11 cellular contexts compared by ENCODE assay signal in genomic region chr9:124017064-124017928, GRCh38. TPM values are rescaled to one million over a fixed set of nuclear protein-coding genes. Genes with fewer than 3 reads are reported as not detected.
A peak's percentile ranks its signal among the peaks of the same experiment; 100 is the strongest.
DNase-seq lines count a peak whose midpoint lies in the region; ATAC-seq and TF ChIP-seq lines count a peak whose summit lies in the region.
"Had no signal": no experiment of that assay in that cellular context is flagged by ENCODE, and none has a peak within 500 bp of the region (broad histone marks: within the 10 kb centered on the region; RNA-seq: fewer than 3 reads in every experiment).

No MANE protein-coding gene starts in this region.

- TF ChIP-seq POLR2A in breast epithelium (IDR thresholded peaks at IDR 0.05) (no peak), right lobe of liver (IDR thresholded peaks at IDR 0.05) (no peak), suprapubic skin (IDR thresholded peaks at IDR 0.05) (no peak)

- H3K4me3 Mint-ChIP-seq in MCF 10A (ENCODE audit: unreplicated experiment): no peak overlapping the region
- H3K4me3 Mint-ChIP-seq in activated T-helper 1 cell treated with anti-CD3 and anti-CD28 coated beads, Interleukin-12 subunit alpha, Interleukin-12 subunit beta, Interleukin-2, Interleukin-4 antibody, amounts not matched to agents 30 ng/mL and 10 ng/mL and 1 ng/mL, durations not matched to agents 14 hours and 24 hours and 36 hours: peak overlapping the region; percentile 56

- no peak for TF ChIP-seq EP300 in suprapubic skin (IDR thresholded peaks at IDR 0.05)

- whole genome bisulfite sequencing in right lobe of liver (ENCODE audit: insufficient coverage, low coverage, low lambda C conversion rate, missing lambda C conversion rate): 4% methylated on average over 19 of the region's 73 CpGs
- 5% methylated on average over 34 of the region's 73 CpGs for WGBS in suprapubic skin

- TF ChIP-seq CTCF in breast epithelium (IDR thresholded peaks at IDR 0.05): no peak
- no peak for TF ChIP-seq CTCF in MCF 10A (IDR thresholded peaks at IDR 0.05; ENCODE audit: unreplicated experiment)
- no peak for TF ChIP-seq CTCF in right lobe of liver (IDR thresholded peaks at IDR 0.05)
- no peak for TF ChIP-seq CTCF in suprapubic skin (IDR thresholded peaks at IDR 0.05)

- no peak overlapping the region for H3K27ac Mint-ChIP-seq in MCF 10A (ENCODE audit: low read depth, unreplicated experiment)
- peak overlapping the region; percentile 78 for H3K27ac Mint-ChIP-seq in activated T-helper 1 cell treated with anti-CD3 and anti-CD28 coated beads, Interleukin-12 subunit alpha, Interleukin-12 subunit beta, Interleukin-2, Interleukin-4 antibody, amounts not matched to agents 30 ng/mL and 10 ng/mL and 1 ng/mL, durations not matched to agents 14 hours and 24 hours and 36 hours

- H3K4me3 ChIP-seq in breast epithelium (peak overlapping the region in 2 of 3 donors; percentile 25 to 50), right lobe of liver (peak overlapping the region in 2 of 3 donors; percentile 16 to 26), suprapubic skin (peak overlapping the region; percentile 43)

- CTCF ChIA-PET in MCF 10A (lab: Yijun Ruan, JAX): no interaction called here

- H3K9me3 ChIP-seq in breast epithelium (no peaks in the 10 kb centered on the region), right lobe of liver (no peaks in the 10 kb centered on the region), suprapubic skin (no peaks in the 10 kb centered on the region)
- H3K9me3 ChIP-seq: gastroesophageal sphincter had no signal

- H3K9me3 Mint-ChIP-seq in MCF 10A (ENCODE audit: unreplicated experiment): no peaks in the 10 kb centered on the region
- no peaks in the 10 kb centered on the region for H3K9me3 Mint-ChIP-seq in activated T-helper 1 cell treated with anti-CD3 and anti-CD28 coated beads, Interleukin-12 subunit alpha, Interleukin-12 subunit beta, Interleukin-2, Interleukin-4 antibody, amounts not matched to agents 30 ng/mL and 10 ng/mL and 1 ng/mL, durations not matched to agents 14 hours and 24 hours and 36 hours

- intact Hi-C loops in breast epithelium (cut with DNase I; ENCODE audit: low total_unique reads) (no loop called here), MCF 10A (cut with micrococcal nuclease) (no loop called here), right lobe of liver (cut with DNase I) (no loop called here)
- intact Hi-C loops in activated T-helper 1 cell treated with anti-CD3 and anti-CD28 coated beads, Interleukin-12 subunit alpha, Interleukin-12 subunit beta, Interleukin-2, Interleukin-4 antibody, amounts not matched to agents 30 ng/mL and 10 ng/mL and 1 ng/mL, durations not matched to agents 14 hours and 24 hours and 36 hours (cut with micrococcal nuclease): no loop called here

- POLR2A ChIA-PET in MCF 10A (lab: Yijun Ruan, JAX): no interaction called here

- H3K27me3 Mint-ChIP-seq in MCF 10A (ENCODE audit: insufficient read depth, unreplicated experiment): peaks cover 45% of the 10 kb centered on the region
- peaks cover 75% of the 10 kb centered on the region for H3K27me3 Mint-ChIP-seq in activated T-helper 1 cell treated with anti-CD3 and anti-CD28 coated beads, Interleukin-12 subunit alpha, Interleukin-12 subunit beta, Interleukin-2, Interleukin-4 antibody, amounts not matched to agents 30 ng/mL and 10 ng/mL and 1 ng/mL, durations not matched to agents 14 hours and 24 hours and 36 hours (ENCODE audit: insufficient read depth)

- peaks cover 0 to 9% of the 10 kb centered on the region in 2 donors for H3K4me1 ChIP-seq in breast epithelium
- peaks cover 0 to 35% (median 4%) of the 10 kb centered on the region in 4 donors for H3K4me1 ChIP-seq in right lobe of liver
- peaks cover 51% of the 10 kb centered on the region for H3K4me1 ChIP-seq in suprapubic skin

- DNase-seq in breast epithelium (ENCODE audit: low spot score in 2 of 2) (no peak), MCF 10A (ENCODE audit: unreplicated experiment) (no peak), right lobe of liver (no peak), suprapubic skin (ENCODE audit: low spot score in 2 of 2) (peak in 1 of 2 donors; percentile 62), NOMO-1 treated with dmso at 0.1 percent for 144 hours (lab: John Stamatoyannopoulos, UW; ENCODE audit: unreplicated experiment) (no peak), NCI-H345 (lab: John Stamatoyannopoulos, UW) (no peak)
- no peak for DNase-seq in activated T-helper 1 cell treated with anti-CD3 and anti-CD28 coated beads, Interleukin-12 subunit alpha, Interleukin-12 subunit beta, Interleukin-2, Interleukin-4 antibody, amounts not matched to agents 30 ng/mL and 10 ng/mL and 1 ng/mL, durations not matched to agents 14 hours and 24 hours and 36 hours (ENCODE audit: low spot score)

- no peaks in the 10 kb centered on the region for H3K36me3 ChIP-seq in breast epithelium
- no peaks in the 10 kb centered on the region for H3K36me3 ChIP-seq in right lobe of liver
- no peaks in the 10 kb centered on the region for H3K36me3 ChIP-seq in suprapubic skin
- H3K36me3 ChIP-seq: gastroesophageal sphincter had no signal

- H3K27me3 ChIP-seq in breast epithelium (peaks cover 25 to 100% of the 10 kb centered on the region in 2 donors), right lobe of liver (peaks cover 33 to 61% of the 10 kb centered on the region in 2 donors), suprapubic skin (peaks cover 100% of the 10 kb centered on the region)

- ATAC-seq in right lobe of liver: peak in 2 of 4 donors; percentile 14 to 25
- ATAC-seq in GM21423 (IDR thresholded peaks at IDR 0.05; ENCODE audit: unreplicated experiment): no peak
- ATAC-seq: gastroesophageal sphincter had no signal

- H3K36me3 Mint-ChIP-seq in MCF 10A (ENCODE audit: insufficient read depth, unreplicated experiment): peaks cover 5% of the 10 kb centered on the region
- no peaks in the 10 kb centered on the region for H3K36me3 Mint-ChIP-seq in activated T-helper 1 cell treated with anti-CD3 and anti-CD28 coated beads, Interleukin-12 subunit alpha, Interleukin-12 subunit beta, Interleukin-2, Interleukin-4 antibody, amounts not matched to agents 30 ng/mL and 10 ng/mL and 1 ng/mL, durations not matched to agents 14 hours and 24 hours and 36 hours (ENCODE audit: low read depth)

- H3K27ac ChIP-seq in breast epithelium (no peak overlapping the region), right lobe of liver (no peak overlapping the region), suprapubic skin (peak overlapping the region; percentile 11)
- H3K27ac ChIP-seq: gastroesophageal sphincter had no signal

- BruUV-seq in MCF 10A (replicated peaks; lab: Mats Ljungman, UMichigan): no TSS peak

- peaks cover 9% of the 10 kb centered on the region for H3K4me1 Mint-ChIP-seq in MCF 10A (ENCODE audit: insufficient read depth, unreplicated experiment)
- H3K4me1 Mint-ChIP-seq in activated T-helper 1 cell treated with anti-CD3 and anti-CD28 coated beads, Interleukin-12 subunit alpha, Interleukin-12 subunit beta, Interleukin-2, Interleukin-4 antibody, amounts not matched to agents 30 ng/mL and 10 ng/mL and 1 ng/mL, durations not matched to agents 14 hours and 24 hours and 36 hours (ENCODE audit: low read depth): no peaks in the 10 kb centered on the region

RNA-seq across cellular contexts. Expression of gene LHX2, which starts 5.7 kb away (rescaled TPM):
- not detected for total RNA-seq in breast epithelium
- 0.20 and 0.63 TPM in 2 replicates for total RNA-seq in MCF 10A (2022)
- not detected in 2 replicates for total RNA-seq in activated T-helper 1 cell treated with anti-CD3 and anti-CD28 coated beads, Interleukin-12 subunit alpha, Interleukin-12 subunit beta, Interleukin-2, Interleukin-4 antibody, amounts not matched to agents 30 ng/mL and 10 ng/mL and 1 ng/mL, durations not matched to agents 14 hours and 24 hours and 36 hours
- 1 to 10 TPM in 5 of 6 experiments, under 1 TPM in 1; 0.64 to 5.0 (median 3.0) TPM for total RNA-seq in right lobe of liver
- 10 to 100 TPM in 3 of 4 donors, 1 to 10 TPM in 1; 1.7 to 20.6 (median 11.6) TPM for total RNA-seq in suprapubic skin
- total RNA-seq: gastroesophageal sphincter, HT1080, pulmonary artery endothelial cell had no signal
